In the genomic region with DNA sequence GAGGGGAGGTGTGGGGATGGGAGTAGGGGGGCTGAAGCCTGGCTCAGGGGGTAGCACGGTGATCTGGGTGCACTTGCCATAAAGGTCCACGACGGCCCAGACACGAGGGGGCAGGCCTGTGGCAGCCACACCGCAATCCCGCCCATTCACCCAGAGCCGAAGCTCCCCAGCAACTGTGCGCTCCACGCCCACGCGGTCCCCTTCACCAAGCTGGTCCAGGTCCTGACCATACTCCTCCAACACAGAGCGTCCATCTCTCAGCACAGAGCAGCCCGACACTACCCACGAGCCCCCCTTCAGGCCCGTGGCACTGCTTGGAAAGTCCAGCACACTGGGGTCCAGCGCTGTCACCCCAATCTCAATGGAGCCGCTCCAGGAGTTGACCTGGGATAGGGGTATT, we compare ENCODE assay signal across 16 cellular contexts. TPM values are rescaled to one million over a fixed set of nuclear protein-coding genes. Genes with fewer than 3 reads are reported as not detected.
DNase-seq lines count a peak whose midpoint lies in the region; ATAC-seq, FAIRE-seq and TF ChIP-seq lines count a peak whose summit lies in the region.
"Had no signal": no experiment of that assay in that cellular context is flagged by ENCODE, and none has a peak within 500 bp of the region (broad histone marks: within the 10 kb centered on the region; RNA-seq: fewer than 3 reads in every experiment).

No MANE protein-coding gene starts in this region.

- no peak overlapping the region for H2AK5ac ChIP-seq in neuronal stem cell (ENCODE audit: low read depth, low read length)

- H3K4ac ChIP-seq in neuronal stem cell (ENCODE audit: low read length) = peak overlapping the region; percentile 15

- no peak overlapping the region for H3K18ac ChIP-seq in neuronal stem cell (ENCODE audit: low read length)

- H3K9ac ChIP-seq in GM12878 (ENCODE audit: control insufficient read depth, insufficient read depth, low read length) (0 out of 2 replicates have a peak overlapping the region, but pooled peaks have one; percentile 21), neuronal stem cell (ENCODE audit: low read depth, low read length, poor library complexity) (no peak overlapping the region)

- TF ChIP-seq POLR2A in NB4 (IDR thresholded peaks at IDR 0.05; ENCODE audit: extremely low read depth, insufficient read length) = no peak
- no peak for TF ChIP-seq POLR2A in GM12878 (IDR thresholded peaks at IDR 0.05; ENCODE audit: low read depth, low read length)

- RAD21 ChIA-PET in GM12878 (lab: Charles Lee; ENCODE audit: unreplicated experiment) = interaction anchor here (1.5 to 2.2 kb wide), 2 partner anchors 9 to 26 kb away, joined by 3 to 10 read pairs; a partner anchor contains a TSS

- H4K8ac ChIP-seq in neuronal stem cell (ENCODE audit: low read depth, low read length) = no peak overlapping the region

- no peak for FAIRE-seq in GM12878 (lab: Jason Lieb, UNC)
- FAIRE-seq: HTR-8/SVneo had no signal

- peaks cover 8% of the 10 kb centered on the region for H3F3A ChIP-seq in DOHH2 (ENCODE audit: control insufficient read depth, insufficient read depth)

- ATAC-seq in GM12878 (no peak), HG03354 (IDR thresholded peaks at IDR 0.05; ENCODE audit: poor library complexity, severe bottlenecking, unreplicated experiment) (no peak), HG03108 (IDR thresholded peaks at IDR 0.05; ENCODE audit: unreplicated experiment) (no peak)
- ATAC-seq: heart left ventricle had no signal

- peaks cover 46% of the 10 kb centered on the region for H3K36me3 ChIP-seq in DOHH2 (ENCODE audit: control insufficient read depth, low read length)
- H3K36me3 ChIP-seq in GM12878 (ENCODE audit: control insufficient read depth in 2 of 2, insufficient read depth in 2 of 2, low read length in 1 of 2) = peaks cover 6 to 17% of the 10 kb centered on the region in 2 experiments; a peak in 3 of 4 replicates
- H3K36me3 ChIP-seq in neuronal stem cell (replicated peaks in 1 of 2; ENCODE audit: control insufficient read depth in 2 of 2, insufficient read depth in 2 of 2, low read length in 2 of 2) = peaks cover 34 to 47% of the 10 kb centered on the region in 2 donors

- H2BK120ac ChIP-seq in neuronal stem cell (ENCODE audit: low read depth, low read length) = no peak overlapping the region

- H2AFZ ChIP-seq in GM12878 (ENCODE audit: control insufficient read depth, low read depth, low read length) (no peak overlapping the region), neuronal stem cell (ENCODE audit: low read length) (no peak overlapping the region)

- no TSS peak for BruUV-seq in GM12878 (replicated peaks; lab: Mats Ljungman, UMichigan)

- H3K27me3 ChIP-seq in DOHH2 (ENCODE audit: control insufficient read depth, low read length) (no peaks in the 10 kb centered on the region), GM12878 (replicated peaks in 1 of 2; ENCODE audit: control insufficient read depth in 2 of 2, insufficient read depth in 2 of 2, low read length in 1 of 2) (no peaks in the 10 kb centered on the region), neuronal stem cell (ENCODE audit: control insufficient read depth in 3 of 3, insufficient read depth in 3 of 3, low read depth in 1 of 3, low read length in 3 of 3) (no peaks in the 10 kb centered on the region)
- H3K27me3 ChIP-seq: heart left ventricle had no signal

- peaks cover 18% of the 10 kb centered on the region for H3K79me1 ChIP-seq in neuronal stem cell (ENCODE audit: low read depth, low read length)

- intact Hi-C loops in GM12878 (cut with micrococcal nuclease; ENCODE audit: unreplicated experiment) = no loop called here

- H2BK5ac ChIP-seq in neuronal stem cell (ENCODE audit: low read length) = no peak overlapping the region

- peaks cover 43% of the 10 kb centered on the region for H3K4me1 ChIP-seq in DOHH2 (ENCODE audit: control insufficient read depth, low read length)
- peaks cover 27% of the 10 kb centered on the region for H3K4me1 ChIP-seq in GM12878 (ENCODE audit: control insufficient read depth, insufficient read depth, low read length)
- H3K4me1 ChIP-seq in neuronal stem cell (ENCODE audit: control insufficient read depth in 2 of 2, insufficient read depth in 1 of 2, low read depth in 1 of 2, low read length in 2 of 2) = peaks cover 13 to 15% of the 10 kb centered on the region in 2 donors

- no peaks in the 10 kb centered on the region for H4K20me1 ChIP-seq in DOHH2 (ENCODE audit: control insufficient read depth, insufficient read depth, low read depth, low read length)
- no peaks in the 10 kb centered on the region for H4K20me1 ChIP-seq in GM12878 (ENCODE audit: control insufficient read depth, insufficient read depth)

- H2BK12ac ChIP-seq in neuronal stem cell (ENCODE audit: low read length) = no peak overlapping the region

- SMC1A ChIA-PET in GM12878 (lab: Charles Lee; ENCODE audit: uncharacterized antibody, unreplicated experiment) = interaction anchor here (3.5 kb wide), 1 partner anchor 9 kb away, joined by 21 read pairs; a partner anchor contains a TSS

- H3K27ac ChIP-seq in DOHH2 (ENCODE audit: low read depth, low read length) (no peak overlapping the region), GM12878 (ENCODE audit: control insufficient read depth, insufficient read depth) (no peak overlapping the region), neuronal stem cell (replicated peaks; ENCODE audit: low read length) (no peak overlapping the region)

- TF ChIP-seq EP300 in GM12878 (IDR thresholded peaks at IDR 0.05; ENCODE audit: borderline replicate concordance in 1 of 2, control insufficient read depth in 1 of 2, low read depth in 2 of 2, low read length in 2 of 2) = no peak

- POLR2A ChIA-PET in GM12878 (lab: Charles Lee) = interaction anchor here (3.2 kb wide), 1 partner anchor 9 kb away, joined by 21 read pairs; a partner anchor contains a TSS

- CTCF ChIA-PET in GM12878 (lab: Yijun Ruan, JAX) = interaction anchor here (5.1 to 7.9 kb wide), 2 partner anchors 10 to 17 kb away, joined by 46 to 49 read pairs; a partner anchor contains a TSS

- H3K14ac ChIP-seq in neuronal stem cell (ENCODE audit: low read length) = no peak overlapping the region

- H4K91ac ChIP-seq in neuronal stem cell (ENCODE audit: low read depth, low read length, poor library complexity) = no peak overlapping the region

- no peaks in the 10 kb centered on the region for H3K9me2 ChIP-seq in DOHH2 (replicated peaks; ENCODE audit: control insufficient read depth, low read length)

- H3K4me3 ChIP-seq in DOHH2 (ENCODE audit: low read length) (peak overlapping the region; percentile 100), NB4 (ENCODE audit: low read depth, low read length) (peak overlapping the region; percentile 90), GM12878 (no peak overlapping the region), neuronal stem cell (ENCODE audit: low read length in 2 of 2) (peak overlapping the region in 1 of 2 donors; percentile 4)

- TF ChIP-seq CTCF in DOHH2 (IDR thresholded peaks at IDR 0.05; ENCODE audit: low read depth, low read length, poor library complexity, severe bottlenecking) (no peak), NB4 (IDR thresholded peaks at IDR 0.05; ENCODE audit: low read depth, low read length) (no peak), GM12878 (IDR thresholded peaks at IDR 0.05 in 2 of 3, conservative IDR thresholded peaks at IDR 0.05 in 1 of 3; ENCODE audit: control insufficient read depth in 2 of 3, extremely low read depth in 1 of 3, insufficient read depth in 1 of 3, low read depth in 3 of 3, low read length in 3 of 3) (no peak)

- H3K23ac ChIP-seq in neuronal stem cell (ENCODE audit: low read depth, low read length, poor library complexity) = no peak overlapping the region

- H3K79me2 ChIP-seq in DOHH2 (ENCODE audit: control insufficient read depth, low read length) (peaks cover 41% of the 10 kb centered on the region), GM12878 (ENCODE audit: control insufficient read depth, insufficient read depth, low read length) (peaks cover 17% of the 10 kb centered on the region)

- WGBS in GM12878 (ENCODE audit: insufficient coverage, insufficient replicate concordance, low lambda C conversion rate, missing lambda C conversion rate) = 77% methylated on average over 12 of the region's 17 CpGs
- WGBS in neuronal stem cell (ENCODE audit: extremely low coverage in 2 of 2, insufficient read length in 2 of 2, insufficient replicate concordance in 1 of 2), 2 donors = no CpG with 5 or more reads among the region's 17 CpGs

- no peak overlapping the region for H2BK15ac ChIP-seq in neuronal stem cell (ENCODE audit: low read length)

- TF ChIP-seq RAD21 in GM12878 (IDR thresholded peaks at IDR 0.05; ENCODE audit: insufficient read depth, low read depth, low read length) = no peak

- H3K9me3 ChIP-seq in DOHH2 (ENCODE audit: control insufficient read depth, insufficient read depth, low read length) (no peaks in the 10 kb centered on the region), GM12878 (replicated peaks; ENCODE audit: control insufficient read depth, insufficient read depth, low read length) (no peaks in the 10 kb centered on the region), neuronal stem cell (replicated peaks in 1 of 2; ENCODE audit: control insufficient read depth in 2 of 2, insufficient read depth in 1 of 2, low read depth in 1 of 2, low read length in 2 of 2) (no peaks in the 10 kb centered on the region)
- H3K9me3 ChIP-seq: esophagus muscularis mucosa, heart left ventricle had no signal

- in situ Hi-C loops in GM12878 (cut with MboI) = no loop called here

- DNase-seq in NB4 (ENCODE audit: low read depth) (no peak), GM12878 (ENCODE audit: low read depth, low spot score) (no peak), neuronal stem cell (ENCODE audit: low spot score) (no peak), NCI-H526 treated with DMSO at 0.1 percent for 48 hours (lab: John Stamatoyannopoulos, UW) (no peak)
- DNase-seq: CD4-positive, alpha-beta memory T cell; dermis blood vessel endothelial cell; heart left ventricle; NCI-H1092; retina; stimulated activated CD4-positive, alpha-beta T cell treated with anti-CD3 and anti-CD28 coated beads, Interleukin-2, amount 100 ng/mL, for 48 hours; trophoblast cell had no signal

- H3K4me2 ChIP-seq in DOHH2 (ENCODE audit: low read length) = peak overlapping the region; percentile 98
- peak overlapping the region; percentile 66 for H3K4me2 ChIP-seq in GM12878 (ENCODE audit: control insufficient read depth, insufficient read depth)
- no peak overlapping the region for H3K4me2 ChIP-seq in neuronal stem cell (ENCODE audit: insufficient read depth, low read length, poor library complexity, severe bottlenecking)

RNA-seq across cellular contexts. Expression of a gene that starts 1.6 kb away (rescaled TPM):
- 37.7 and 42.5 TPM in 2 replicates for total RNA-seq in GM12878 (2013; cell fraction: nucleolus; rRNA removed)
- total RNA-seq in GM12878 (2014; rRNA removed) = 12.5 and 16.0 TPM in 2 replicates
- 8.2 and 8.7 TPM in 2 replicates for total RNA-seq in GM12878 (2014; rRNA removed; fragmentation: Illumina TruSeq; extraction: Trizol)
- 32.7 and 41.9 TPM in 2 replicates for total RNA-seq in GM12878 (2021)
- polyA plus RNA-seq in GM12878 (2011; ENCODE audit: low read depth) = 8.0 TPM
- polyA plus RNA-seq in GM12878 (2011; rRNA removed) = 6.1 and 11.3 TPM in 2 replicates
- 13.5 and 14.1 TPM in 2 replicates for polyA plus RNA-seq in GM12878 (2011; cell fraction: cytosol; rRNA removed)
- 156 and 203 TPM in 2 replicates for polyA plus RNA-seq in GM12878 (2011; cell fraction: nucleus; rRNA removed)
- 18.3 and 19.2 TPM in 2 replicates for polyA plus RNA-seq in GM12878 (2012)
- polyA plus RNA-seq in GM12878 (2014; fragmentation: Illumina TruSeq; extraction: Trizol) = 9.1 and 14.2 TPM in 2 replicates
- under 1 TPM; 0.03 to 0.26 TPM for polyA plus RNA-seq in GM12878 (2014; fragmentation: Nextera tagmentation; extraction: Ambion mirVana)
- 25.2 and 33.0 TPM in 2 replicates for polyA plus RNA-seq in GM12878 (2014; rRNA removed)
- polyA plus RNA-seq in GM12878 (2016; fragmentation: Nextera tagmentation; extraction: Ambion mirVana) = 1 to 10 TPM; 2.9 to 3.6 TPM
- polyA minus RNA-seq in GM12878 (2011; rRNA and poly(A)+ RNA removed) = 14.3 and 14.5 TPM in 2 replicates
- polyA minus RNA-seq in GM12878 (2011; cell fraction: cytosol; rRNA and poly(A)+ RNA removed) = 5.2 and 10.1 TPM in 2 replicates
- polyA minus RNA-seq in GM12878 (2011; cell fraction: nucleus; rRNA and poly(A)+ RNA removed) = 39.9 and 57.1 TPM in 2 replicates
- polyA plus RNA-seq in neuronal stem cell (2013, experiment 1 of 2) = 15.9 TPM
- polyA plus RNA-seq in neuronal stem cell (2013, experiment 2 of 2) = 15.0 TPM

RNA-seq across cellular contexts. Expression of a gene that starts 8.8 kb away (rescaled TPM):
- total RNA-seq in GM12878 (2013; cell fraction: nucleolus; rRNA removed) = 152 and 161 TPM in 2 replicates
- total RNA-seq in GM12878 (2014; rRNA removed) (120 and 140 TPM in 2 replicates), GM12878 (2014; rRNA removed; fragmentation: Illumina TruSeq; extraction: Trizol) (65.4 and 66.6 TPM in 2 replicates), GM12878 (2021) (245 and 257 TPM in 2 replicates)
- polyA plus RNA-seq in GM12878 (2011; ENCODE audit: low read depth) = 123 TPM
- polyA plus RNA-seq in GM12878 (2011; rRNA removed) (64.6 and 95.4 TPM in 2 replicates), GM12878 (2014; fragmentation: Illumina TruSeq; extraction: Trizol) (32.7 and 72.6 TPM in 2 replicates), GM12878 (2014; fragmentation: Nextera tagmentation; extraction: Ambion mirVana) (10 to 100 TPM in 1 of 2 experiments, 1 to 10 TPM in 1; 5.7 to 25.2 TPM), GM12878 (2014; rRNA removed) (143 and 159 TPM in 2 replicates), GM12878 (2016; fragmentation: Nextera tagmentation; extraction: Ambion mirVana) (100 to 1,000 TPM; 148 TPM)
- polyA plus RNA-seq in GM12878 (2011; cell fraction: cytosol; rRNA removed) = 94.0 and 108 TPM in 2 replicates
- 250 and 276 TPM in 2 replicates for polyA plus RNA-seq in GM12878 (2011; cell fraction: nucleus; rRNA removed)
- polyA plus RNA-seq in GM12878 (2012) = 149 and 170 TPM in 2 replicates
- 48.6 and 107 TPM in 2 replicates for polyA minus RNA-seq in GM12878 (2011; rRNA and poly(A)+ RNA removed)
- 46.0 and 53.7 TPM in 2 replicates for polyA minus RNA-seq in GM12878 (2011; cell fraction: cytosol; rRNA and poly(A)+ RNA removed)
- 50.3 and 70.3 TPM in 2 replicates for polyA minus RNA-seq in GM12878 (2011; cell fraction: nucleus; rRNA and poly(A)+ RNA removed)
- 6.8 TPM for polyA plus RNA-seq in neuronal stem cell (2013, experiment 1 of 2)
- 5.7 TPM for polyA plus RNA-seq in neuronal stem cell (2013, experiment 2 of 2)
- total RNA-seq: dermis blood vessel endothelial cell had no signal

RNA-seq across cellular contexts. Expression of a gene that starts 12.3 kb away (rescaled TPM):
- 25.1 and 29.8 TPM in 2 replicates for total RNA-seq in GM12878 (2013; cell fraction: nucleolus; rRNA removed)
- 42.4 and 58.2 TPM in 2 replicates for total RNA-seq in GM12878 (2014; rRNA removed)
- total RNA-seq in GM12878 (2014; rRNA removed; fragmentation: Illumina TruSeq; extraction: Trizol) = 32.2 and 35.8 TPM in 2 replicates
- total RNA-seq in GM12878 (2021) = 44.2 and 50.7 TPM in 2 replicates
- polyA plus RNA-seq in GM12878 (2011; ENCODE audit: low read depth) = 36.6 TPM
- 10.1 and 10.2 TPM in 2 replicates for polyA plus RNA-seq in GM12878 (2011; rRNA removed)
- polyA plus RNA-seq in GM12878 (2011; cell fraction: cytosol; rRNA removed) = 24.7 and 25.9 TPM in 2 replicates
- polyA plus RNA-seq in GM12878 (2011; cell fraction: nucleus; rRNA removed) = 132 and 133 TPM in 2 replicates
- 35.8 and 45.2 TPM in 2 replicates for polyA plus RNA-seq in GM12878 (2012)
- polyA plus RNA-seq in GM12878 (2014; fragmentation: Illumina TruSeq; extraction: Trizol) = 35.4 and 46.7 TPM in 2 replicates
- 10 to 100 TPM; 18.4 to 26.0 TPM for polyA plus RNA-seq in GM12878 (2014; fragmentation: Nextera tagmentation; extraction: Ambion mirVana)
- 38.3 and 44.5 TPM in 2 replicates for polyA plus RNA-seq in GM12878 (2014; rRNA removed)
- polyA plus RNA-seq in GM12878 (2016; fragmentation: Nextera tagmentation; extraction: Ambion mirVana) = 10 to 100 TPM; 91.6 to 96.4 TPM
- 11.0 and 26.7 TPM in 2 replicates for polyA minus RNA-seq in GM12878 (2011; rRNA and poly(A)+ RNA removed)
- polyA minus RNA-seq in GM12878 (2011; cell fraction: cytosol; rRNA and poly(A)+ RNA removed) = 7.5 and 11.1 TPM in 2 replicates
- polyA minus RNA-seq in GM12878 (2011; cell fraction: nucleus; rRNA and poly(A)+ RNA removed) = 24.3 and 29.8 TPM in 2 replicates
- 38.8 TPM for polyA plus RNA-seq in neuronal stem cell (2013, experiment 1 of 2)
- polyA plus RNA-seq in neuronal stem cell (2013, experiment 2 of 2) = 39.5 TPM

RNA-seq across cellular contexts. Expression of a gene that starts 20.1 kb away (rescaled TPM):
- 66.1 and 66.2 TPM in 2 replicates for total RNA-seq in GM12878 (2013; cell fraction: nucleolus; rRNA removed)
- total RNA-seq in GM12878 (2014; rRNA removed) (764 and 846 TPM in 2 replicates), GM12878 (2014; rRNA removed; fragmentation: Illumina TruSeq; extraction: Trizol) (565 and 610 TPM in 2 replicates), GM12878 (2021) (1,049 and 1,070 TPM in 2 replicates)
- polyA plus RNA-seq in GM12878 (2011; ENCODE audit: low read depth) = 441 TPM
- polyA plus RNA-seq in GM12878 (2011; rRNA removed) (726 and 811 TPM in 2 replicates), GM12878 (2014; fragmentation: Illumina TruSeq; extraction: Trizol) (601 and 1,090 TPM in 2 replicates), GM12878 (2014; fragmentation: Nextera tagmentation; extraction: Ambion mirVana) (10 to 100 TPM; 26.5 to 85.5 TPM), GM12878 (2014; rRNA removed) (1,043 and 1,146 TPM in 2 replicates), GM12878 (2016; fragmentation: Nextera tagmentation; extraction: Ambion mirVana) (1,000 to 10,000 TPM; 1,758 to 1,792 TPM)
- polyA plus RNA-seq in GM12878 (2011; cell fraction: cytosol; rRNA removed) = 741 and 975 TPM in 2 replicates
- polyA plus RNA-seq in GM12878 (2011; cell fraction: nucleus; rRNA removed) = 506 and 552 TPM in 2 replicates
- polyA plus RNA-seq in GM12878 (2012) = 514 and 661 TPM in 2 replicates
- polyA minus RNA-seq in GM12878 (2011; rRNA and poly(A)+ RNA removed) = 893 and 1,007 TPM in 2 replicates
- polyA minus RNA-seq in GM12878 (2011; cell fraction: cytosol; rRNA and poly(A)+ RNA removed) = 364 and 457 TPM in 2 replicates
- polyA minus RNA-seq in GM12878 (2011; cell fraction: nucleus; rRNA and poly(A)+ RNA removed) = 139 and 221 TPM in 2 replicates
- polyA plus RNA-seq in neuronal stem cell (2013, experiment 1 of 2) = 383 TPM
- polyA plus RNA-seq in neuronal stem cell (2013, experiment 2 of 2) = 383 TPM

RNA-seq across cellular contexts. Expression of a gene that starts 24.5 kb away (rescaled TPM):
- total RNA-seq in GM12878 (2013; cell fraction: nucleolus; rRNA removed) = 3.4 and 4.1 TPM in 2 replicates
- total RNA-seq in GM12878 (2014; rRNA removed) = 3.8 and 4.5 TPM in 2 replicates
- 1.8 and 1.9 TPM in 2 replicates for total RNA-seq in GM12878 (2014; rRNA removed; fragmentation: Illumina TruSeq; extraction: Trizol)
- total RNA-seq in GM12878 (2021) = 4.7 and 5.0 TPM in 2 replicates
- polyA plus RNA-seq in GM12878 (2011; ENCODE audit: low read depth) = 2.2 TPM
- polyA plus RNA-seq in GM12878 (2011; rRNA removed) = 4.4 and 7.3 TPM in 2 replicates
- 7.7 and 8.6 TPM in 2 replicates for polyA plus RNA-seq in GM12878 (2011; cell fraction: cytosol; rRNA removed)
- 12.8 and 14.0 TPM in 2 replicates for polyA plus RNA-seq in GM12878 (2011; cell fraction: nucleus; rRNA removed)
- polyA plus RNA-seq in GM12878 (2012) = 3.7 and 6.1 TPM in 2 replicates
- 2.8 and 3.0 TPM in 2 replicates for polyA plus RNA-seq in GM12878 (2014; fragmentation: Illumina TruSeq; extraction: Trizol)
- under 1 TPM; 0.05 to 0.09 TPM for polyA plus RNA-seq in GM12878 (2014; fragmentation: Nextera tagmentation; extraction: Ambion mirVana)
- 4.7 and 5.1 TPM in 2 replicates for polyA plus RNA-seq in GM12878 (2014; rRNA removed)
- polyA plus RNA-seq in GM12878 (2016; fragmentation: Nextera tagmentation; extraction: Ambion mirVana) = 1 to 10 TPM; 1.9 to 2.7 TPM
- polyA minus RNA-seq in GM12878 (2011; rRNA and poly(A)+ RNA removed) = 5.3 and 9.8 TPM in 2 replicates
- polyA minus RNA-seq in GM12878 (2011; cell fraction: cytosol; rRNA and poly(A)+ RNA removed) = 2.7 and 2.8 TPM in 2 replicates
- 7.3 and 9.4 TPM in 2 replicates for polyA minus RNA-seq in GM12878 (2011; cell fraction: nucleus; rRNA and poly(A)+ RNA removed)
- 6.9 TPM for polyA plus RNA-seq in neuronal stem cell (2013, experiment 1 of 2)
- polyA plus RNA-seq in neuronal stem cell (2013, experiment 2 of 2) = 6.6 TPM
